In the genomic region with DNA sequence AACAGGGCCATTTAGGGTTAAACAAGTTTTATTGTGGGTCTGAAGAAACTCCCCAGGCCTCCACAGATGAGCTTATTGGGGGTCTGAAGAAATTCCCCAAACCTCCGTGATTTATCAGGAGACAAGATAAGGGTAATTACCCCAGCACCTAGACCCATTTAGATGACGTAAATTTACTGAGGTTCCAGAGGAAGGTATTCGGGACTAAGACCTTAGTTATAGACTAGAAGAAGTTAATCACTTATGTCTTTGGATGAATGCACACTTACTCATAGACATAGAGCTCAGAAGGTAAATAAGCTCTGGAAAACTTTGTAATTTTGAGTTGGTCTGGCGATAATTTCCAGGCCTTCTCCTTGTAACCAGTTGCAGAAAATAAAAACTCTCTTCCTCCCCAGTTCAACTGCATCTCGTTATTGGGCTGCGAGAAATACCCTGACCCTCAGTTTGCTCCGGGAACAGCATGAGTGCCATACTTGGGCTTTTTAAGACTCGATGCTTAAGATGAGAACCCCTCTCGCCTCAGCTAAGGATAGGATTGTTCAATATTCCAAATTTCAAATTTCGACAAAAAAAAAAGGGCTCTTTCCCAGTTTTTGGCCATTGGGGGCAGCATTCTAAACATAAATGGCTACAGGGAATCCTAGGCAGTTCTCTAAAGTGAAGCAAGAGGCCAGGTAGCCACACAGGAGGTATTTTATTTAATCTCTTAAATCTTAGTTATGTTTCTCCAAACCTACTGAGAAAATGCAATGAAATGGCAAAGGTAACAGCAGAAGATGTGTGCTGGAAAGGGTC, we compare ENCODE assay signal across 27 cellular contexts.
DNase-seq lines count a peak whose midpoint lies in the region; ATAC-seq and TF ChIP-seq lines count a peak whose summit lies in the region.
"Had no signal": no experiment of that assay in that cellular context is flagged by ENCODE, and none has a peak within 500 bp of the region (broad histone marks: within the 10 kb centered on the region; RNA-seq: fewer than 3 reads in every experiment).

No MANE protein-coding gene starts in this region.

- H3K9me3 ChIP-seq in BE2C = no peaks in the 10 kb centered on the region
- H3K9me3 ChIP-seq: uterus had no signal

- no peak for TF ChIP-seq POLR2A in NB4 (IDR thresholded peaks at IDR 0.05; ENCODE audit: extremely low read depth, insufficient read length)

- no peaks in the 10 kb centered on the region for H3K36me3 Mint-ChIP-seq in neural crest cell (ENCODE audit: low read depth)
- H3K36me3 Mint-ChIP-seq: brain, immature natural killer cell had no signal

- no peaks in the 10 kb centered on the region for H3K4me1 ChIP-seq in BE2C
- H3K4me1 ChIP-seq: uterus had no signal

- intact Hi-C loops in head of caudate nucleus (cut with DNase I) = no loop called here

- DNase-seq in BE2C (no peak), NB4 (ENCODE audit: low read depth) (no peak), epithelial cell of proximal tubule (ENCODE audit: low read depth) (peak; percentile 88), neural crest cell (ENCODE audit: low read depth, low spot score) (no peak), head of caudate nucleus (no peak), NOMO-1 treated with DMSO at 0.1 percent for 48 hours (lab: John Stamatoyannopoulos, UW; ENCODE audit: unreplicated experiment) (no peak)
- DNase-seq in activated CD4-positive, CD25-positive, alpha-beta regulatory T cell (lab: John Stamatoyannopoulos, UW) = no peak
- DNase-seq: activated CD8-positive, alpha-beta T cell treated with anti-CD3 and anti-CD28 coated beads, Interleukin-2, amount 10 ng/mL, durations not matched to agents 7 days and 5 days; activated T-cell treated with anti-CD3 and anti-CD28 coated beads, Interleukin-2, amount 50 U/mL, for 48 hours; dorsolateral prefrontal cortex; erythroblast; glutamatergic neuron; immature natural killer cell; NCI-H187; NCI-H446 treated with DMSO at 0.1 percent for 48 hours; posterior cingulate gyrus; SHP77; stimulated activated CD4-positive, alpha-beta T cell treated with anti-CD3 and anti-CD28 coated beads, Interleukin-4, amount 100 ng/mL, for 4 hours; uterus; WERI-Rb-1 had no signal

- ATAC-seq in GM18861 (IDR thresholded peaks at IDR 0.05; ENCODE audit: unreplicated experiment) = no peak
- ATAC-seq: activated CD8-positive, alpha-beta T cell treated with anti-CD3 and anti-CD28 coated beads, Interleukin-2, amount 10 ng/mL, durations not matched to agents 7 days and 5 days had no signal

- H3K4me1 Mint-ChIP-seq in neural crest cell = peaks cover 11% of the 10 kb centered on the region
- H3K4me1 Mint-ChIP-seq: activated naive CD4-positive, alpha-beta T cell treated with anti-CD3 and anti-CD28 coated beads, Interleukin-2, amount 50 U/mL, for 24 hours; immature natural killer cell had no signal

- H3K4me3 Mint-ChIP-seq in neural crest cell = no peak overlapping the region
- H3K4me3 Mint-ChIP-seq: activated CD8-positive, alpha-beta T cell treated with anti-CD3 and anti-CD28 coated beads, Interleukin-2, amount 10 ng/mL, durations not matched to agents 7 days and 5 days; activated naive CD4-positive, alpha-beta T cell treated with anti-CD3 and anti-CD28 coated beads, Interleukin-2, amount 50 U/mL, for 24 hours; brain; immature natural killer cell; T-helper 1 cell treated with Interleukin-12 subunit alpha and Interleukin-12 subunit beta and Interleukin-4 antibody, amounts not matched to agents 30 μg/mL and 1 μg/mL, for 36 hours had no signal

- no peak overlapping the region for H3K27ac Mint-ChIP-seq in neural crest cell (ENCODE audit: unreplicated experiment)
- H3K27ac Mint-ChIP-seq: activated CD8-positive, alpha-beta T cell treated with anti-CD3 and anti-CD28 coated beads, Interleukin-2, amount 10 ng/mL, durations not matched to agents 7 days and 5 days; activated naive CD4-positive, alpha-beta T cell treated with anti-CD3 and anti-CD28 coated beads, Interleukin-2, amount 50 U/mL, for 24 hours; brain; immature natural killer cell; T-helper 1 cell treated with Interleukin-12 subunit alpha and Interleukin-12 subunit beta and Interleukin-4 antibody, amounts not matched to agents 30 μg/mL and 1 μg/mL, for 36 hours had no signal

- H3K27me3 ChIP-seq in BE2C = no peaks in the 10 kb centered on the region
- H3K27me3 ChIP-seq: BLaER1, uterus had no signal

- peak; percentile 9; the same call in 1 of the 2 replicates for TF ChIP-seq CTCF in BE2C (IDR thresholded peaks at IDR 0.05; ENCODE audit: low read depth, low read length)
- TF ChIP-seq CTCF in NB4 (IDR thresholded peaks at IDR 0.05; ENCODE audit: low read depth, low read length) = peak; percentile 2
- peak; percentile 15 for TF ChIP-seq CTCF in epithelial cell of proximal tubule (conservative IDR thresholded peaks at IDR 0.05; ENCODE audit: low read depth, low read length)
- peak; percentile 17 for TF ChIP-seq CTCF in neural crest cell (conservative IDR thresholded peaks at IDR 0.05)

- no peaks in the 10 kb centered on the region for H3K36me3 ChIP-seq in BE2C
- H3K36me3 ChIP-seq: BLaER1, uterus, WERI-Rb-1 had no signal

- H3K27me3 Mint-ChIP-seq in neural crest cell (ENCODE audit: low read depth) = peaks cover 2% of the 10 kb centered on the region

- peaks cover 3% of the 10 kb centered on the region for H3K9me3 Mint-ChIP-seq in neural crest cell

- no peak overlapping the region for H3K4me3 ChIP-seq in BE2C (ENCODE audit: low read depth, low read length)
- H3K4me3 ChIP-seq in NB4 (ENCODE audit: low read depth, low read length) = no peak overlapping the region
- no peak overlapping the region for H3K4me3 ChIP-seq in epithelial cell of proximal tubule (ENCODE audit: low read depth, low read length)
- H3K4me3 ChIP-seq: BLaER1, dorsolateral prefrontal cortex, lung, smooth muscle cell, uterus had no signal
